ENCODE assay signal across 32 cellular contexts in the genomic region with DNA sequence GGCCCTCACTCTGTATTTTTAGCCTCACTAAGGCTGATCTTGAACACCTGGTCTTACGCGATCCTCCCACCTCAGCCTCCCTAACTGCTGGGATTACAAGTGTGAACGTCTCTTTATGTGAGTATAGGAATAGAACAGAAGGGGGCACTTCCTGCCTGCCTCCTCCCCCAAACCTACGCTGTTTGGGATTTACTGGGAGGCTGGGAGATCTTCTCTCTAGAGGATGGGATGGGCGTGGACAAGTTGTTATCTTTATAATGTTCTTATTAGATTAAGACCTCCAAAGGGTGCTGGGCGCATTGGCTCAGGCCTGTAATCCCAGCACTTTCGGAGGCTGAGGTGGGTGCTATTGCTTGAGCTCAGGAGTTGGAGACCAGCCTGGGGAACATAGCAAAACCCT. TPM values are rescaled to one million over a fixed set of nuclear protein-coding genes. Genes with fewer than 3 reads are reported as not detected.
DNase-seq lines count a peak whose midpoint lies in the region; ATAC-seq and TF ChIP-seq lines count a peak whose summit lies in the region.
"Had no signal": no experiment of that assay in that cellular context is flagged by ENCODE, and none has a peak within 500 bp of the region (broad histone marks: within the 10 kb centered on the region; RNA-seq: fewer than 3 reads in every experiment).

No MANE protein-coding gene starts in this region.

- H3K27me3 Mint-ChIP-seq in activated naive CD4-positive, alpha-beta T cell treated with anti-CD3 and anti-CD28 coated beads, Interleukin-2, amount 50 U/mL, for 24 hours, result no peaks in the 10 kb centered on the region
- peaks cover 33 to 39% (median 35%) of the 10 kb centered on the region in 3 donors for H3K27me3 Mint-ChIP-seq in immature natural killer cell (ENCODE audit: low read depth in 3 of 3)
- H3K27me3 Mint-ChIP-seq: T-helper 17 cell had no signal

- peak overlapping the region; percentile 72 for H3K27ac Mint-ChIP-seq in activated naive CD4-positive, alpha-beta T cell treated with anti-CD3 and anti-CD28 coated beads, Interleukin-2, amount 50 U/mL, for 24 hours
- H3K27ac Mint-ChIP-seq in immature natural killer cell, result peak overlapping the region in 5 of 6 donors; percentile 70 to 100 (median 85)

- ATAC-seq in Right ventricle myocardium inferior, result no peak
- ATAC-seq in GM19328 (IDR thresholded peaks at IDR 0.05; ENCODE audit: unreplicated experiment), result no peak
- ATAC-seq: A549, Panc1, T-helper 17 cell had no signal

- CTCF ChIA-PET in RWPE1 (lab: Yijun Ruan, JAX), result interaction anchor here (0.7 kb wide), 1 partner anchor 10 kb away, joined by 3 read pairs; no protein-coding TSS in a partner anchor

- no peak for TF ChIP-seq CTCF in RWPE1 (conservative IDR thresholded peaks at IDR 0.05; ENCODE audit: low read depth)

- no peak overlapping the region for H3K4me3 Mint-ChIP-seq in activated naive CD4-positive, alpha-beta T cell treated with anti-CD3 and anti-CD28 coated beads, Interleukin-2, amount 50 U/mL, for 24 hours
- H3K4me3 Mint-ChIP-seq in immature natural killer cell, result peak overlapping the region in 1 of 5 donors; percentile 21
- H3K4me3 Mint-ChIP-seq: T-helper 17 cell had no signal

- peaks cover 27% of the 10 kb centered on the region for H3K4me1 Mint-ChIP-seq in activated naive CD4-positive, alpha-beta T cell treated with anti-CD3 and anti-CD28 coated beads, Interleukin-2, amount 50 U/mL, for 24 hours
- H3K4me1 Mint-ChIP-seq in immature natural killer cell, result peaks cover 31 to 34% of the 10 kb centered on the region in 2 donors

- H3K36me3 Mint-ChIP-seq in activated naive CD4-positive, alpha-beta T cell treated with anti-CD3 and anti-CD28 coated beads, Interleukin-2, amount 50 U/mL, for 24 hours, result no peaks in the 10 kb centered on the region
- peaks cover 0 to 6% (median 4%) of the 10 kb centered on the region in 3 donors for H3K36me3 Mint-ChIP-seq in immature natural killer cell

- POLR2A ChIA-PET in RWPE1 (lab: Yijun Ruan, JAX; ENCODE audit: low non-redundant PET), result no interaction called here

- intact Hi-C loops in Right ventricle myocardium inferior (cut with DNase I), result no loop called here

- DNase-seq in activated naive CD4-positive, alpha-beta T cell treated with anti-CD3 and anti-CD28 coated beads, Interleukin-2, amount 50 U/mL, for 16 hours, result no peak
- DNase-seq in RWPE1 (ENCODE audit: low spot score) (no peak), immature natural killer cell (no peak), HuH-7.5 (ENCODE audit: low spot score) (no peak), Right ventricle myocardium inferior (ENCODE audit: missing footprints) (no peak)
- no peak for DNase-seq in stimulated activated CD8-positive, alpha-beta memory T cell treated with anti-CD3 and anti-CD28 coated beads, Interleukin-4, amount 100 ng/mL, for 48 hours
- DNase-seq: activated CD4-positive, alpha-beta T cell treated with anti-CD3 and anti-CD28 coated beads for 4 hours; activated CD8-positive, alpha-beta memory T cell treated with anti-CD3 and anti-CD28 coated beads for 24 hours; activated gamma-delta T cell treated with Interleukin-2 at 50 U/mL for 16 hours; activated T-cell treated with anti-CD3 and anti-CD28 coated beads, Interleukin-2, amount 50 U/mL, for 1 hour; brain microvascular endothelial cell; COR-L47; DMS79; H9; kidney; midbrain; NCI-H1092; NCI-H1694 treated with DMSO at 0.1 percent for 48 hours; NCI-H2171 treated with DMSO at 0.1 percent for 48 hours; NCI-H524; posterior cingulate gyrus; SJCRH30; stimulated activated CD4-positive, alpha-beta T cell treated with anti-CD3 and anti-CD28 coated beads, Interleukin-15, amount 100 ng/mL, for 24 hours; stimulated activated naive CD4-positive, alpha-beta T cell treated with Interleukin-2 at 50 U/mL for 16 hours; T-helper 17 cell had no signal

- H3K9me3 Mint-ChIP-seq in activated naive CD4-positive, alpha-beta T cell treated with anti-CD3 and anti-CD28 coated beads, Interleukin-2, amount 50 U/mL, for 24 hours, result no peaks in the 10 kb centered on the region
- no peaks in the 10 kb centered on the region for H3K9me3 Mint-ChIP-seq in immature natural killer cell

- peak overlapping the region; percentile 99 for H3K27ac ChIP-seq in RWPE1
- H3K27ac ChIP-seq: A549, adrenal gland, brain microvascular endothelial cell, epithelial cell of prostate, SJCRH30, vagina had no signal

RNA-seq across cellular contexts. Expression of gene CSNK1G2, which starts 2.9 kb away (rescaled TPM):
- 10 to 100 TPM; 18.0 to 35.4 (median 21.8) TPM for polyA plus RNA-seq in immature natural killer cell
- total RNA-seq in Right ventricle myocardium inferior, result 23.6 TPM

RNA-seq across cellular contexts. Expression of gene ADAT3, which starts 32.9 kb away (rescaled TPM):
- polyA plus RNA-seq in immature natural killer cell, result 10 to 100 TPM in 1 of 3 donors, 1 to 10 TPM in 2; 2.1 to 10.0 (median 4.3) TPM
- total RNA-seq in Right ventricle myocardium inferior, result 1.6 TPM

RNA-seq across cellular contexts. Expression of gene SCAMP4, which starts 32.9 kb away (rescaled TPM):
- polyA plus RNA-seq in immature natural killer cell, result 10 to 100 TPM in 2 of 3 donors, 1 to 10 TPM in 1; 7.6 to 31.9 (median 22.6) TPM
- total RNA-seq in Right ventricle myocardium inferior, result 17.9 TPM

RNA-seq across cellular contexts. Expression of gene ABHD17A, which starts 52.8 kb away (rescaled TPM):
- polyA plus RNA-seq in immature natural killer cell, result 100 to 1,000 TPM; 652 to 783 (median 741) TPM
- total RNA-seq in Right ventricle myocardium inferior, result 61.5 TPM
